21 cellular contexts compared by ENCODE assay signal in genomic region chr21:42384184-42384583, GRCh38. TPM values are rescaled to one million over a fixed set of nuclear protein-coding genes. Genes with fewer than 3 reads are reported as not detected.
A peak's percentile ranks its signal among the peaks of the same experiment; 100 is the strongest.
DNase-seq lines count a peak whose midpoint lies in the region; ATAC-seq and TF ChIP-seq lines count a peak whose summit lies in the region.
"Had no signal": no experiment of that assay in that cellular context is flagged by ENCODE, and none has a peak within 500 bp of the region (broad histone marks: within the 10 kb centered on the region; RNA-seq: fewer than 3 reads in every experiment).

No MANE protein-coding gene starts in this region.

- H2AFZ ChIP-seq in mammary epithelial cell (ENCODE audit: low read depth, low read length) = no peak overlapping the region

- H3K27ac ChIP-seq in BLaER1 treated with 17β-estradiol and CSF1 and Interleukin-3, amounts not matched to agents 10 nM and 100 nM = peak overlapping the region in 6 of 11 experiments; percentile 11 to 59 (median 28); a peak in 7 of 22 replicates
- no peak overlapping the region for H3K27ac ChIP-seq in mammary epithelial cell (ENCODE audit: insufficient read depth, low read depth, low read length)
- H3K27ac ChIP-seq: ascending aorta, suprapubic skin had no signal

- H3K9me3 ChIP-seq in BLaER1 treated with 17β-estradiol and CSF1 and Interleukin-3, amounts not matched to agents 10 nM and 100 nM (replicated peaks in 1 of 11) = peaks cover 14 to 28% (median 26%) of the 10 kb centered on the region in 11 experiments
- H3K9me3 ChIP-seq in mammary epithelial cell (replicated peaks; ENCODE audit: insufficient read depth, low read length) = no peaks in the 10 kb centered on the region
- H3K9me3 ChIP-seq: suprapubic skin had no signal

- CTCF ChIA-PET in mammary epithelial cell (lab: Charles Lee; ENCODE audit: low non-redundant PET) = no interaction called here

- intact Hi-C loops in left colon (cut with DNase I, micrococcal nuclease) = no loop called here
- intact Hi-C loops in mammary epithelial cell (cut with micrococcal nuclease) = no loop called here

- H3K27me3 ChIP-seq in BLaER1 treated with 17β-estradiol and CSF1 and Interleukin-3, amounts not matched to agents 10 nM and 100 nM = no peaks in the 10 kb centered on the region
- no peaks in the 10 kb centered on the region for H3K27me3 ChIP-seq in mammary epithelial cell (ENCODE audit: insufficient read depth, low read length)
- H3K27me3 ChIP-seq: ascending aorta had no signal

- H3K9ac ChIP-seq in BLaER1 treated with 17β-estradiol and CSF1 and Interleukin-3, amounts not matched to agents 10 nM and 100 nM = no peak overlapping the region
- no peak overlapping the region for H3K9ac ChIP-seq in mammary epithelial cell (ENCODE audit: insufficient read depth, low read length)

- DNase-seq in DMS53 (lab: John Stamatoyannopoulos, UW) = peak; percentile 86
- peak; percentile 91 for DNase-seq in NCI-H2029 (lab: John Stamatoyannopoulos, UW)
- DNase-seq in left colon = peak in 1 of 2 donors; percentile 34
- DNase-seq in pons (ENCODE audit: low spot score) = no peak
- DNase-seq in mammary epithelial cell = no peak
- DNase-seq in NCI-H82 (lab: John Stamatoyannopoulos, UW) = no peak
- DNase-seq: activated CD4-positive, CD25-positive, alpha-beta regulatory T cell; activated effector memory CD4-positive, alpha-beta T cell treated with anti-CD3 and anti-CD28 coated beads, Interleukin-2, amount 50 U/mL, for 16 hours; HFFc6; left cardiac atrium; NCI-H2081 treated with DMSO at 0.1 percent for 48 hours; occipital lobe; SHP77; stimulated activated CD4-positive, alpha-beta T cell treated with anti-CD3 and anti-CD28 coated beads, Interleukin-4, amount 100 ng/mL, for 1 hour had no signal

- H3K4me1 ChIP-seq in BLaER1 treated with 17β-estradiol and CSF1 and Interleukin-3, amounts not matched to agents 10 nM and 100 nM = peaks cover 74 to 83% (median 81%) of the 10 kb centered on the region in 10 experiments
- no peaks in the 10 kb centered on the region for H3K4me1 ChIP-seq in mammary epithelial cell (ENCODE audit: insufficient read depth, low read length)
- H3K4me1 ChIP-seq: ascending aorta, suprapubic skin had no signal

- peak overlapping the region; percentile 38 to 82 (median 74) for H3K4me2 ChIP-seq in BLaER1 treated with 17β-estradiol and CSF1 and Interleukin-3, amounts not matched to agents 10 nM and 100 nM
- H3K4me2 ChIP-seq in mammary epithelial cell (ENCODE audit: insufficient read depth, low read depth, low read length) = no peak overlapping the region

- TF ChIP-seq CTCF in mammary epithelial cell (conservative IDR thresholded peaks at IDR 0.05 in 1 of 2, IDR thresholded peaks at IDR 0.05 in 1 of 2; ENCODE audit: extremely low read depth in 1 of 2, insufficient read depth in 1 of 2, low read depth in 1 of 2, low read length in 2 of 2) = no peak

- 74% methylated on average over 4 of the region's 4 CpGs for WGBS in mammary epithelial cell (ENCODE audit: low coverage, missing lambda C conversion rate)

- no peak overlapping the region for H3K4me3 ChIP-seq in BLaER1 treated with 17β-estradiol and CSF1 and Interleukin-3, amounts not matched to agents 10 nM and 100 nM
- no peak overlapping the region for H3K4me3 ChIP-seq in mammary epithelial cell (replicated peaks in 1 of 3; ENCODE audit: insufficient read depth in 1 of 3, low read depth in 2 of 3, low read length in 3 of 3)
- H3K4me3 ChIP-seq: ascending aorta, suprapubic skin had no signal

- H3K79me2 ChIP-seq in mammary epithelial cell (ENCODE audit: insufficient read depth, low read length) = no peaks in the 10 kb centered on the region

- in situ Hi-C loops in mammary epithelial cell (cut with MboI; ENCODE audit: low sequenced_read_pairs in 2 of 2) = no loop called here

- ATAC-seq in left colon = peak; percentile 35
- ATAC-seq: left cardiac atrium had no signal

- no TSS peak for BruUV-seq in mammary epithelial cell (replicated peaks; lab: Mats Ljungman, UMichigan)

- dilution Hi-C loops in mammary epithelial cell (cut with HindIII; ENCODE audit: low sequenced_read_pairs) = no loop called here

- no peaks in the 10 kb centered on the region for H4K20me1 ChIP-seq in BLaER1 treated with 17β-estradiol and CSF1 and Interleukin-3, amounts not matched to agents 10 nM and 100 nM
- no peaks in the 10 kb centered on the region for H4K20me1 ChIP-seq in mammary epithelial cell (ENCODE audit: insufficient read depth, low read length)

- peaks cover 0 to 13% (median 0%) of the 10 kb centered on the region in 11 experiments; a peak in 4 of 22 replicates for H3K36me3 ChIP-seq in BLaER1 treated with 17β-estradiol and CSF1 and Interleukin-3, amounts not matched to agents 10 nM and 100 nM
- H3K36me3 ChIP-seq in mammary epithelial cell (ENCODE audit: insufficient read depth, low read length) = no peaks in the 10 kb centered on the region
- H3K36me3 ChIP-seq: ascending aorta, suprapubic skin had no signal

RNA-seq across cellular contexts. Expression of gene TMPRSS3, which starts 11.7 kb away (rescaled TPM):
- total RNA-seq in left colon (under 1 TPM; 0.43 to 0.61 TPM), mammary epithelial cell (1 to 10 TPM in 1 of 2 donors, not detected in 1; 2.8 TPM)
- not detected for polyA plus RNA-seq in mammary epithelial cell
- polyA minus RNA-seq in mammary epithelial cell = not detected
- total RNA-seq: ascending aorta, endothelial cell of umbilical vein, fibroblast of villous mesenchyme, HFFc6, occipital lobe had no signal
- polyA plus RNA-seq: endothelial cell of umbilical vein had no signal

RNA-seq across cellular contexts. Expression of gene TFF1, which starts 17.8 kb away (rescaled TPM):
- total RNA-seq in left colon (100 to 1,000 TPM; 208 to 322 TPM), mammary epithelial cell (not detected)
- not detected for polyA plus RNA-seq in mammary epithelial cell
- polyA minus RNA-seq in mammary epithelial cell = not detected
- total RNA-seq: ascending aorta; endothelial cell of umbilical vein; fibroblast of villous mesenchyme; HFFc6; left cardiac atrium; M059J; occipital lobe; suprapubic skin; T-helper 1 cell treated with Interleukin-12 subunit alpha and Interleukin-12 subunit beta and Interleukin-4 antibody, amounts not matched to agents 30 ng/mL and 1 ng/mL, for 36 hours had no signal
- polyA plus RNA-seq: endothelial cell of umbilical vein had no signal

RNA-seq across cellular contexts. Expression of gene UBASH3A, which starts 19.5 kb away (rescaled TPM):
- 1 to 10 TPM in 1 of 2 donors, under 1 TPM in 1; 0.67 to 1.0 TPM for total RNA-seq in left colon
- total RNA-seq in mammary epithelial cell = not detected
- polyA plus RNA-seq in mammary epithelial cell = not detected
- not detected for polyA minus RNA-seq in mammary epithelial cell
- total RNA-seq: endothelial cell of umbilical vein, fibroblast of villous mesenchyme, HFFc6, M059J, occipital lobe had no signal
- polyA plus RNA-seq: endothelial cell of umbilical vein had no signal

RNA-seq across cellular contexts. Expression of gene TFF2, which starts 33.4 kb away (rescaled TPM):
- total RNA-seq in left colon = under 1 TPM; 0.87 to 0.98 TPM
- total RNA-seq in mammary epithelial cell = not detected
- not detected for polyA plus RNA-seq in mammary epithelial cell
- polyA minus RNA-seq in mammary epithelial cell = not detected
- total RNA-seq: ascending aorta; endothelial cell of umbilical vein; fibroblast of villous mesenchyme; HFFc6; left cardiac atrium; occipital lobe; suprapubic skin; T-helper 1 cell treated with Interleukin-12 subunit alpha and Interleukin-12 subunit beta and Interleukin-4 antibody, amounts not matched to agents 30 ng/mL and 1 ng/mL, for 36 hours had no signal
- polyA plus RNA-seq: endothelial cell of umbilical vein had no signal

Comparison
In these comparisons a context has a peak if more than half of its experiments do, and no peak if none do; other contexts are left out.
1. DNase-seq: peak in DMS53 (single experiment) and NCI-H2029 (single experiment); none in pons (single experiment), mammary epithelial cell (single experiment) and NCI-H82 (single experiment).
2. RNA of gene TFF1, which starts 17.8 kb away (total RNA-seq): 208 to 322 TPM in left colon; not detected in mammary epithelial cell; every median in the first group is over 100 times any median in the second.